8 cellular contexts compared by ENCODE assay signal in the genomic region with DNA sequence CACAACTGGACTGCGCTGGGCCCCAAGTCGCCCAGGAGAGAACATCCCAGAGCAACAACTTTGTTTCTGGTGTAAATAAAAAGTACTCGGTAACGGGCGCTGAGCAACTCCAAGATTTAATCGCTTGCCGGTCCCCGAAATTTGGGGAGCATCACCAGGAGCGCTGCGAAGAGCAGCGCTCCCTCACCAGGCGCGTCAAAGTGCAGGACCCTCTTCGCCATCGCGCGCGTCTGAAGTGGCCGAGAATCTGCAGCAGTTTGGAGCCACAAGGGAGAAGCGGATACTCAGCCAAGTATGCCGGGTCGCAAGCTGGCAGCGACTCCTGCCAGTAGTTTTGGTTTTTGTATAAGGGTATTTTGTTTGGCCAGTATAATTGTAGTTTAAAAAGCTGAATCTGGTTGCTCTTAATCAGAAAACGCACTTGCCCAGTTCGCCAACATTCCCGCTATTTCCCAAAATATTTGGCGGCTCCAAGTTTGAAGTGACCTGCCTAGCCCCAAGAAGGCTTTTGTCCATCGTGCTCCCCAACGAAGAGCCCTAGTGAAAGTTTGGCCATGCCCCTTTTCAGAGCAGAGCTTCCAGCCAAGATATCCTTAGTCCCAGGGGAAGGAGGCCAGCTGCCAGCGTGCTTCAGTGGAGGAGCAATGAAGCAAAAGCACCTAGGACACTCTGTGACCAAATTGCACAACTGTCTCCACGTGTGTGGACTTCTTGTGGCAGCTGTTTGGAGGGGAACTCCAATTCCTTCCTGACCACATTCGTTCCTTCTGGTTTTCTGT. TPM values are rescaled to one million over a fixed set of nuclear protein-coding genes. Genes with fewer than 3 reads are reported as not detected.
A peak's percentile ranks its signal among the peaks of the same experiment; 100 is the strongest.
DNase-seq lines count a peak whose midpoint lies in the region; ATAC-seq, FAIRE-seq and TF ChIP-seq lines count a peak whose summit lies in the region.

No MANE protein-coding gene starts in this region.

- H3K9ac ChIP-seq in H1 (replicated peaks in 1 of 4; ENCODE audit: extremely low read depth in 1 of 4, low read depth in 3 of 4, low read length in 3 of 4): peak overlapping the region in 2 of 4 experiments; percentile 8 to 61; a peak in 3 of 7 replicates

- H3K4me1 ChIP-seq in H1 (replicated peaks in 1 of 4; ENCODE audit: control insufficient read depth in 3 of 4, insufficient read depth in 4 of 4, low read length in 3 of 4) (peaks cover 0 to 8% (median 4%) of the 10 kb centered on the region in 4 experiments; a peak in 3 of 7 replicates), mesodermal cell (ENCODE audit: control insufficient read depth, insufficient read depth, low read length, poor library complexity, severe bottlenecking) (peaks cover 10% of the 10 kb centered on the region)

- TF ChIP-seq CTCF in H1 (IDR thresholded peaks at IDR 0.05; ENCODE audit: control extremely low read depth in 1 of 3, insufficient read depth in 1 of 3, low read depth in 1 of 3, low read length in 3 of 3) (no peak), D721Med (IDR thresholded peaks at IDR 0.05; ENCODE audit: insufficient read depth, missing control alignments) (no peak)

- H2BK15ac ChIP-seq in H1 (ENCODE audit: low read length): no peak overlapping the region

- H3K14ac ChIP-seq in H1 (ENCODE audit: insufficient read length): no peak overlapping the region

- no peak for FAIRE-seq in H1 (lab: Jason Lieb, UNC)
- no peak for FAIRE-seq in D721Med (lab: Jason Lieb, UNC)

- peak overlapping the region; percentile 57 for H3K18ac ChIP-seq in H1 (ENCODE audit: extremely low read depth, low read length)

- H2BK20ac ChIP-seq in H1 (ENCODE audit: low read length): no peak overlapping the region

- peaks cover 15% of the 10 kb centered on the region for H3K4me1 Mint-ChIP-seq in stimulated activated naive CD8-positive, alpha-beta T cell treated with anti-CD3 and anti-CD28 coated beads, Interleukin-15, amount 100 ng/mL, for 72 hours

- H2BK120ac ChIP-seq in H1 (replicated peaks; ENCODE audit: low read depth, low read length): peak overlapping the region; percentile 88

- peaks cover 13 to 44% of the 10 kb centered on the region in 2 experiments for H3K79me2 ChIP-seq in H1 (ENCODE audit: control insufficient read depth in 1 of 2, insufficient read depth in 2 of 2, low read length in 2 of 2)

- H3K56ac ChIP-seq in H1 (replicated peaks; ENCODE audit: insufficient read length, low read depth, low read length): peak overlapping the region; percentile 78

- H3K27me3 Mint-ChIP-seq in stimulated activated naive CD8-positive, alpha-beta T cell treated with anti-CD3 and anti-CD28 coated beads, Interleukin-15, amount 100 ng/mL, for 72 hours: peaks cover 54% of the 10 kb centered on the region

- H3K27ac ChIP-seq in H1 (ENCODE audit: low read depth, low read length) (no peak overlapping the region), mesodermal cell (ENCODE audit: low read depth, low read length, severe bottlenecking) (peak overlapping the region; percentile 32)

- CTCF ChIA-PET in H1 (lab: Charles Lee; ENCODE audit: partially characterized antibody): interaction anchor here (0.6 to 4.2 kb wide), 6 partner anchors 59 to 302 kb away, joined by 3 to 23 read pairs (median 6); partner anchors contain the start of gene SRD5A3

- no peak for ATAC-seq in stimulated activated naive CD8-positive, alpha-beta T cell treated with anti-CD3 and anti-CD28 coated beads, Interleukin-15, amount 100 ng/mL, for 72 hours
- ATAC-seq in stimulated activated naive CD8-positive, alpha-beta T cell treated with anti-CD3 and anti-CD28 coated beads, Interleukin-15, Interleukin-2, amounts not matched to agents 100 U/mL and 50 U/mL, for 24 hours: no peak
- ATAC-seq in HG03457 (IDR thresholded peaks at IDR 0.05; ENCODE audit: unreplicated experiment): no peak
- no peak for ATAC-seq in GM18868 (IDR thresholded peaks at IDR 0.05; ENCODE audit: unreplicated experiment)

- POLR2A ChIA-PET in H1 (lab: Charles Lee; ENCODE audit: partially characterized antibody): interaction anchor here (0.7 to 1.8 kb wide), 9 partner anchors 7 to 196 kb away, joined by 3 to 5 read pairs (median 3); no protein-coding TSS in a partner anchor

- peaks cover 0 to 6% (median 0%) of the 10 kb centered on the region in 4 experiments; a peak in 3 of 7 replicates for H3K27me3 ChIP-seq in H1 (replicated peaks in 1 of 4; ENCODE audit: control insufficient read depth in 3 of 4, extremely low read depth in 1 of 4, insufficient read depth in 3 of 4, low read length in 3 of 4)

- no peak overlapping the region for H3K23ac ChIP-seq in H1 (ENCODE audit: insufficient read length)

- no peak for TF ChIP-seq EP300 in H1 (IDR thresholded peaks at IDR 0.05; ENCODE audit: borderline replicate concordance in 1 of 2, low read depth in 2 of 2, low read length in 2 of 2)

- H3K9me3 ChIP-seq in H1 (ENCODE audit: insufficient read depth in 2 of 2, low read depth in 1 of 2, low read length in 1 of 2): no peaks in the 10 kb centered on the region
- H3K9me3 ChIP-seq in mesodermal cell (ENCODE audit: control insufficient read depth, low read length): no peaks in the 10 kb centered on the region

- peak overlapping the region; percentile 32; the same call in 1 of the 2 replicates for H4K8ac ChIP-seq in H1 (ENCODE audit: extremely low read depth, insufficient read depth, low read length)

- H3K4ac ChIP-seq in H1 (replicated peaks; ENCODE audit: insufficient read length, low read depth, low read length): peak overlapping the region; percentile 92

- no peak overlapping the region for H2AFZ ChIP-seq in H1 (ENCODE audit: low read length)

- H4K5ac ChIP-seq in H1 (ENCODE audit: insufficient read length, low read depth, low read length): no peak overlapping the region

- no peaks in the 10 kb centered on the region for H3K9me3 Mint-ChIP-seq in stimulated activated naive CD8-positive, alpha-beta T cell treated with anti-CD3 and anti-CD28 coated beads, Interleukin-15, amount 100 ng/mL, for 72 hours

- TF ChIP-seq RAD21 in H1 (IDR thresholded peaks at IDR 0.05 in 1 of 2, conservative IDR thresholded peaks at IDR 0.05 in 1 of 2; ENCODE audit: low read depth in 2 of 2, low read length in 2 of 2): no peak

- no peak for DNase-seq in stimulated activated naive CD8-positive, alpha-beta T cell treated with anti-CD3 and anti-CD28 coated beads, Interleukin-15, amount 100 ng/mL, for 72 hours
- no peak for DNase-seq in stimulated activated naive CD8-positive, alpha-beta T cell treated with anti-CD3 and anti-CD28 coated beads, Interleukin-15, Interleukin-2, amounts not matched to agents 100 U/mL and 50 U/mL, for 24 hours
- DNase-seq in H1 (ENCODE audit: low read depth in 1 of 2, low spot score in 2 of 2) (peak in 1 of 2 experiments; percentile 49), D721Med (ENCODE audit: insufficient read length, low spot score) (no peak), NCI-H187 treated with DMSO at 0.1 percent for 48 hours (lab: John Stamatoyannopoulos, UW) (no peak)

- H2BK5ac ChIP-seq in H1 (ENCODE audit: low read depth, low read length): no peak overlapping the region

- H3K4me3 Mint-ChIP-seq in stimulated activated naive CD8-positive, alpha-beta T cell treated with anti-CD3 and anti-CD28 coated beads, Interleukin-15, amount 100 ng/mL, for 72 hours: peak overlapping the region; percentile 55 to 70

- peak overlapping the region; percentile 93 to 97 for H3K4me2 ChIP-seq in H1 (ENCODE audit: insufficient read depth in 1 of 2, low read depth in 2 of 2, low read length in 2 of 2)

- TF ChIP-seq POLR2A in H1 (IDR thresholded peaks at IDR 0.05; ENCODE audit: control extremely low read depth in 1 of 2, low read depth in 2 of 2, low read length in 2 of 2): no peak; a peak in 1 of 3 replicates

- peaks cover 13% of the 10 kb centered on the region for H3K23me2 ChIP-seq in H1 (ENCODE audit: low read depth, low read length)

- H3K79me1 ChIP-seq in H1 (ENCODE audit: low read depth, low read length): peaks cover 3% of the 10 kb centered on the region; the same call in 1 of the 2 replicates

- H3K27ac Mint-ChIP-seq in stimulated activated naive CD8-positive, alpha-beta T cell treated with anti-CD3 and anti-CD28 coated beads, Interleukin-15, amount 100 ng/mL, for 72 hours: no peak overlapping the region

- no peak overlapping the region; the same call in 1 of the 2 replicates for H2BK12ac ChIP-seq in H1 (ENCODE audit: low read depth, low read length)

- WGBS in H1 (ENCODE audit: extremely low coverage in 1 of 2, insufficient coverage in 1 of 2, insufficient read length in 1 of 2, insufficient replicate concordance in 2 of 2, low coverage in 1 of 2, low lambda C conversion rate in 2 of 2, missing lambda C conversion rate in 1 of 2), 2 experiments: 4% methylated on average over 32 of the region's 32 CpGs; no CpG with 5 or more reads in 1 of the 2 experiments
- WGBS in mesodermal cell (ENCODE audit: insufficient coverage in 2 of 2), 2 experiments: 5 to 10% methylated on average over 28 to 30 of the region's 32 CpGs

- no peak overlapping the region for H2AK5ac ChIP-seq in H1 (ENCODE audit: low read depth, low read length)

- H3K36me3 ChIP-seq in H1 (ENCODE audit: control insufficient read depth in 2 of 4, insufficient read depth in 4 of 4, low read length in 3 of 4): no peaks in the 10 kb centered on the region
- H3K36me3 ChIP-seq in mesodermal cell (ENCODE audit: control insufficient read depth, insufficient read depth, low read length): peaks cover 10% of the 10 kb centered on the region

- peak overlapping the region; percentile 88 for H4K91ac ChIP-seq in H1 (replicated peaks; ENCODE audit: insufficient read length, low read length)

- H3K4me3 ChIP-seq in H1 (ENCODE audit: extremely low read depth in 1 of 4, insufficient read depth in 2 of 4, low read depth in 3 of 4, low read length in 4 of 4): peak overlapping the region; percentile 57 to 92 (median 84)
- H3K4me3 ChIP-seq in mesodermal cell (ENCODE audit: extremely low read depth, insufficient read depth, low read length, poor library complexity, severe bottlenecking): peak overlapping the region; percentile 92

- H4K20me1 ChIP-seq in H1 (replicated peaks in 1 of 2; ENCODE audit: control insufficient read depth in 1 of 2, insufficient read depth in 2 of 2, low read length in 2 of 2): peaks cover 7 to 10% of the 10 kb centered on the region in 2 experiments

TF ChIP-seq in H1, 55 proteins besides CTCF, POLR2A, EP300 and RAD21 (continues in another document):
- TF ChIP-seq CTBP2 (IDR thresholded peaks at IDR 0.05; ENCODE audit: borderline replicate concordance, insufficient read depth, insufficient read length, low read length) (peak; percentile 64), GABPA (IDR thresholded peaks at IDR 0.05; ENCODE audit: borderline replicate concordance, insufficient read depth, low read length) (no peak)

RNA-seq across cellular contexts. Expression of gene KDR, which starts 0.6 kb away (rescaled TPM):
- total RNA-seq in H1 (2021; fragmentation: NEBNext Ultra II Directional; extraction: Animal tissue kit (Norgen Biotek cat#: 25700)): 98.1 and 106 TPM in 2 replicates
- 29.1 and 69.3 TPM in 2 replicates for polyA plus RNA-seq in H1 (2011; rRNA removed)
- polyA plus RNA-seq in H1 (2011; cell fraction: cytosol; rRNA removed): 48.9 TPM
- 50.2 TPM for polyA plus RNA-seq in H1 (2011; cell fraction: nucleus; rRNA removed)
- polyA plus RNA-seq in H1 (2012, experiment 1 of 2): 94.9 to 122 TPM (median 103 TPM) in 4 replicates
- 6.2 TPM for polyA plus RNA-seq in H1 (2012, experiment 2 of 2)
- 212 TPM for polyA plus RNA-seq in H1 (2013, experiment 1 of 2)
- polyA plus RNA-seq in H1 (2013, experiment 2 of 2): 178 TPM
- polyA minus RNA-seq in H1 (2011; rRNA and poly(A)+ RNA removed): 140 and 291 TPM in 2 replicates
- 70.8 TPM for polyA minus RNA-seq in H1 (2011; cell fraction: cytosol; rRNA and poly(A)+ RNA removed)
- 87.0 TPM for polyA minus RNA-seq in H1 (2011; cell fraction: nucleus; rRNA and poly(A)+ RNA removed)
- polyA plus RNA-seq in mesodermal cell (2013, experiment 1 of 2): 365 TPM
- polyA plus RNA-seq in mesodermal cell (2013, experiment 2 of 2): 313 TPM
